25 cellular contexts compared by ENCODE assay signal in genomic region chr11:7614656-7615055, GRCh38. TPM values are rescaled to one million over a fixed set of nuclear protein-coding genes. Genes with fewer than 3 reads are reported as not detected.
DNase-seq lines count a peak whose midpoint lies in the region; ATAC-seq, FAIRE-seq and TF ChIP-seq lines count a peak whose summit lies in the region.
"Had no signal": no experiment of that assay in that cellular context is flagged by ENCODE, and none has a peak within 500 bp of the region (broad histone marks: within the 10 kb centered on the region; RNA-seq: fewer than 3 reads in every experiment).

No MANE protein-coding gene starts in this region.

- peak overlapping the region; percentile 47 for H3K27ac Mint-ChIP-seq in Calu3 (ENCODE audit: unreplicated experiment)
- peak overlapping the region; percentile 62 for H3K27ac Mint-ChIP-seq in memory B cell
- H3K27ac Mint-ChIP-seq in progenitor cell of endocrine pancreas: peak overlapping the region; percentile 57
- H3K27ac Mint-ChIP-seq: CD14-positive monocyte; CD4-positive, alpha-beta T cell; CD8-positive, alpha-beta memory T cell had no signal

- CTCF ChIA-PET in Calu3 (lab: Charles Lee): no interaction called here

- BruUV-seq in Calu3 (replicated peaks; lab: Mats Ljungman, UMichigan): no TSS peak

- H3K36me3 ChIP-seq in colonic mucosa: no peaks in the 10 kb centered on the region
- H3K36me3 ChIP-seq: BE2C had no signal

- DNase-seq in Calu3: no peak
- DNase-seq in colonic mucosa: no peak
- no peak for DNase-seq in memory B cell (ENCODE audit: low spot score in 2 of 2)
- no peak for DNase-seq in progenitor cell of endocrine pancreas (ENCODE audit: low spot score, unreplicated experiment)
- DNase-seq in RCC 7860 (ENCODE audit: low spot score): no peak
- DNase-seq in HTR-8/SVneo (ENCODE audit: insufficient read length, low spot score): no peak
- DNase-seq in MV-4-11 (lab: John Stamatoyannopoulos, UW): no peak
- no peak for DNase-seq in DMS79 (lab: John Stamatoyannopoulos, UW)
- DNase-seq: 8988T; ACHN; AML-193; BE2C; CD4-positive, alpha-beta T cell; CD8-positive, alpha-beta memory T cell; DMS 273 treated with DMSO at 0.1 percent for 48 hours; DMS79 treated with DMSO at 0.1 percent for 48 hours; GF-D8; GOT3; H7; HCEC 1CT had no signal

- no peak for TF ChIP-seq CTCF in Calu3 (IDR thresholded peaks at IDR 0.05; ENCODE audit: unreplicated experiment)
- no peak for TF ChIP-seq CTCF in colonic mucosa (IDR thresholded peaks at IDR 0.05)
- TF ChIP-seq CTCF in progenitor cell of endocrine pancreas (IDR thresholded peaks at IDR 0.05; ENCODE audit: unreplicated experiment): no peak

- no peaks in the 10 kb centered on the region for H3K27me3 Mint-ChIP-seq in Calu3 (ENCODE audit: unreplicated experiment)
- H3K27me3 Mint-ChIP-seq in memory B cell: no peaks in the 10 kb centered on the region
- no peaks in the 10 kb centered on the region for H3K27me3 Mint-ChIP-seq in progenitor cell of endocrine pancreas
- H3K27me3 Mint-ChIP-seq: CD4-positive, alpha-beta T cell; CD8-positive, alpha-beta memory T cell had no signal

- no peak for ATAC-seq in memory B cell (ENCODE audit: low read depth)
- ATAC-seq: A549 had no signal

- H3K27ac ChIP-seq in colonic mucosa: peak overlapping the region; percentile 24
- H3K27ac ChIP-seq: BLaER1 treated with 17β-estradiol and CSF1 and Interleukin-3, amounts not matched to agents 10 nM and 100 nM had no signal

- no peaks in the 10 kb centered on the region for H3K9me3 Mint-ChIP-seq in Calu3 (ENCODE audit: low read depth, unreplicated experiment)
- H3K9me3 Mint-ChIP-seq in memory B cell: no peaks in the 10 kb centered on the region
- H3K9me3 Mint-ChIP-seq in progenitor cell of endocrine pancreas (ENCODE audit: low read depth): no peaks in the 10 kb centered on the region
- H3K9me3 Mint-ChIP-seq: CD14-positive monocyte; CD4-positive, alpha-beta T cell; CD8-positive, alpha-beta memory T cell had no signal

- H3K9ac ChIP-seq in colonic mucosa (ENCODE audit: low read depth in 2 of 2, low read length in 2 of 2): no peak overlapping the region
- H3K9ac ChIP-seq: BLaER1 treated with 17β-estradiol and CSF1 and Interleukin-3, amounts not matched to agents 10 nM and 100 nM had no signal

- H3K27me3 ChIP-seq in colonic mucosa: no peaks in the 10 kb centered on the region
- H3K27me3 ChIP-seq: BE2C; BLaER1 treated with 17β-estradiol and CSF1 and Interleukin-3, amounts not matched to agents 10 nM and 100 nM had no signal

- peaks cover 51% of the 10 kb centered on the region for H3K4me1 Mint-ChIP-seq in Calu3 (ENCODE audit: low read depth, unreplicated experiment)
- no peaks in the 10 kb centered on the region for H3K4me1 Mint-ChIP-seq in memory B cell
- H3K4me1 Mint-ChIP-seq in progenitor cell of endocrine pancreas (ENCODE audit: low read depth): peaks cover 51% of the 10 kb centered on the region
- H3K4me1 Mint-ChIP-seq: CD14-positive monocyte; CD8-positive, alpha-beta memory T cell had no signal

- H3K9me3 ChIP-seq in colonic mucosa: no peaks in the 10 kb centered on the region
- H3K9me3 ChIP-seq: A549; BE2C; BLaER1 treated with 17β-estradiol and CSF1 and Interleukin-3, amounts not matched to agents 10 nM and 100 nM had no signal

- H3K36me3 Mint-ChIP-seq in Calu3 (ENCODE audit: insufficient read depth, unreplicated experiment) (peaks cover 4% of the 10 kb centered on the region), memory B cell (peaks cover 52% of the 10 kb centered on the region), progenitor cell of endocrine pancreas (ENCODE audit: insufficient read depth) (peaks cover 20% of the 10 kb centered on the region)

- intact Hi-C loops in Calu3 (cut with micrococcal nuclease; ENCODE audit: unreplicated experiment) (no loop called here), colonic mucosa (cut with DNase I) (no loop called here)

- FAIRE-seq in RCC 7860 (lab: Jason Lieb, UNC) (no peak), HTR-8/SVneo (lab: Jason Lieb, UNC) (no peak)
- FAIRE-seq: A549, GM12891, GM18507 had no signal

- H3K4me3 Mint-ChIP-seq in Calu3 (ENCODE audit: low read depth, unreplicated experiment) (no peak overlapping the region), memory B cell (no peak overlapping the region), progenitor cell of endocrine pancreas (ENCODE audit: low read depth) (no peak overlapping the region)
- H3K4me3 Mint-ChIP-seq: CD14-positive monocyte; CD4-positive, alpha-beta T cell; CD8-positive, alpha-beta memory T cell had no signal

- no peak overlapping the region for H3K4me3 ChIP-seq in colonic mucosa
- H3K4me3 ChIP-seq: A549; BLaER1 treated with 17β-estradiol and CSF1 and Interleukin-3, amounts not matched to agents 10 nM and 100 nM had no signal

- H3K4me1 ChIP-seq in colonic mucosa: no peaks in the 10 kb centered on the region
- H3K4me1 ChIP-seq: BE2C; BLaER1 treated with 17β-estradiol and CSF1 and Interleukin-3, amounts not matched to agents 10 nM and 100 nM had no signal

RNA-seq across cellular contexts. Expression of gene CYB5R2, which starts 58.6 kb away (rescaled TPM):
- total RNA-seq in Calu3 (2022) (15.3 and 23.0 TPM in 2 replicates), colonic mucosa (1 to 10 TPM; 7.4 to 7.5 TPM), progenitor cell of endocrine pancreas (9.1 and 9.7 TPM in 2 replicates)
- total RNA-seq: CD4-positive, alpha-beta T cell had no signal
